ENCODE assay signal across 12 cellular contexts in genomic region chr11:2509481-2510001, GRCh38.
DNase-seq lines count a peak whose midpoint lies in the region; ATAC-seq and TF ChIP-seq lines count a peak whose summit lies in the region.
"Had no signal": no experiment of that assay in that cellular context is flagged by ENCODE, and none has a peak within 500 bp of the region (broad histone marks: within the 10 kb centered on the region; RNA-seq: fewer than 3 reads in every experiment).

No MANE protein-coding gene starts in this region.

- POLR2A ChIA-PET in activated B cell treated with CpG ODN at 0.5 μM for 24 hours (lab: Charles Lee) = no interaction called here

- H3K4me3 Mint-ChIP-seq in activated B cell treated with CpG ODN at 0.5 μM for 24 hours = no peak overlapping the region
- H3K4me3 Mint-ChIP-seq: activated naive CD8-positive, alpha-beta T cell had no signal

- H3K27ac Mint-ChIP-seq in activated B cell treated with CpG ODN at 0.5 μM for 24 hours = no peak overlapping the region
- H3K27ac Mint-ChIP-seq: activated naive CD8-positive, alpha-beta T cell had no signal

- peaks cover 60% of the 10 kb centered on the region for H3K4me1 ChIP-seq in left ventricle myocardium inferior

- H3K27me3 Mint-ChIP-seq in activated B cell treated with CpG ODN at 0.5 μM for 24 hours = no peaks in the 10 kb centered on the region
- H3K27me3 Mint-ChIP-seq: activated naive CD8-positive, alpha-beta T cell had no signal

- H3K27me3 ChIP-seq in left ventricle myocardium inferior (ENCODE audit: low read depth) = no peaks in the 10 kb centered on the region

- TF ChIP-seq CTCF in GM10266 (IDR thresholded peaks at IDR 0.05; ENCODE audit: control insufficient read depth, insufficient read depth, low read depth, missing control alignments) (no peak), activated B cell treated with CpG ODN at 0.5 μM for 24 hours (IDR thresholded peaks at IDR 0.05) (no peak), left ventricle myocardium inferior (IDR thresholded peaks at IDR 0.05; ENCODE audit: borderline replicate concordance) (no peak)

- peaks cover 25% of the 10 kb centered on the region for H3K4me1 Mint-ChIP-seq in activated B cell treated with CpG ODN at 0.5 μM for 24 hours

- intact Hi-C loops in activated B cell treated with CpG ODN at 0.5 μM for 24 hours (cut with micrococcal nuclease) = no loop called here
- intact Hi-C loops in left ventricle myocardium inferior (cut with micrococcal nuclease) = no loop called here
- intact Hi-C loops in sciatic nerve (cut with DNase I) = no loop called here

- peak overlapping the region; percentile 84 for H3K27ac ChIP-seq in left ventricle myocardium inferior (replicated peaks)
- H3K27ac ChIP-seq: cardiac muscle cell, VCaP had no signal

- H3K4me3 ChIP-seq in left ventricle myocardium inferior = peak overlapping the region; percentile 29
- H3K4me3 ChIP-seq: cardiac muscle cell had no signal

- CTCF ChIA-PET in activated B cell treated with CpG ODN at 0.5 μM for 24 hours (lab: Charles Lee) = interaction anchor here (1.6 kb wide), 1 partner anchor 22 kb away, joined by 3 read pairs; no protein-coding TSS in a partner anchor

- H3K36me3 Mint-ChIP-seq in activated B cell treated with CpG ODN at 0.5 μM for 24 hours (ENCODE audit: low read depth) = no peaks in the 10 kb centered on the region
- H3K36me3 Mint-ChIP-seq: activated naive CD8-positive, alpha-beta T cell had no signal

- peak; percentile 3 for DNase-seq in GM10266 (ENCODE audit: extremely low spot score)
- peak; percentile 10 for DNase-seq in activated B cell treated with CpG ODN at 0.5 μM for 24 hours
- peak; percentile 69 for DNase-seq in left ventricle myocardium inferior
- DNase-seq in sciatic nerve (ENCODE audit: low spot score) = peak; percentile 51
- no peak for DNase-seq in NCI-H1092 treated with DMSO at 0.1 percent for 48 hours (lab: John Stamatoyannopoulos, UW)
- DNase-seq in DMS79 (lab: John Stamatoyannopoulos, UW) = no peak
- DNase-seq: NCI-H446 had no signal

- no peaks in the 10 kb centered on the region for H3K9me3 ChIP-seq in left ventricle myocardium inferior (replicated peaks)

- no peaks in the 10 kb centered on the region for H3K36me3 ChIP-seq in left ventricle myocardium inferior
- H3K36me3 ChIP-seq: cardiac muscle cell had no signal

- no peak for ATAC-seq in activated B cell treated with CpG ODN at 0.5 μM for 24 hours (ENCODE audit: low read depth)
- no peak for ATAC-seq in sciatic nerve
- ATAC-seq in HG02798 (IDR thresholded peaks at IDR 0.05; ENCODE audit: poor library complexity, unreplicated experiment) = no peak
- ATAC-seq in GM18498 (IDR thresholded peaks at IDR 0.05; ENCODE audit: unreplicated experiment) = no peak

- no peaks in the 10 kb centered on the region for H3K9me3 Mint-ChIP-seq in activated B cell treated with CpG ODN at 0.5 μM for 24 hours

Comparison
In these comparisons a context has a peak if more than half of its experiments do, and no peak if none do; other contexts are left out.
1. DNase-seq: peak in GM10266 (single experiment), activated B cell treated with CpG ODN at 0.5 μM for 24 hours (single experiment), left ventricle myocardium inferior (single experiment) and sciatic nerve (single experiment); none in NCI-H1092 treated with DMSO at 0.1 percent for 48 hours (single experiment) and DMS79 (single experiment).